25 cellular contexts compared by ENCODE assay signal in genomic region chr15:28884151-28884940, GRCh38. TPM values are rescaled to one million over a fixed set of nuclear protein-coding genes. Genes with fewer than 3 reads are reported as not detected.
A peak's percentile ranks its signal among the peaks of the same experiment; 100 is the strongest.
DNase-seq lines count a peak whose midpoint lies in the region; ATAC-seq, FAIRE-seq and TF ChIP-seq lines count a peak whose summit lies in the region.
"Had no signal": no experiment of that assay in that cellular context is flagged by ENCODE, and none has a peak within 500 bp of the region (broad histone marks: within the 10 kb centered on the region; RNA-seq: fewer than 3 reads in every experiment).

No MANE protein-coding gene starts in this region.

- H3K27me3 Mint-ChIP-seq in activated naive CD4-positive, alpha-beta T cell treated with anti-CD3 and anti-CD28 coated beads for 36 hours (ENCODE audit: low read depth), result no peaks in the 10 kb centered on the region
- H3K27me3 Mint-ChIP-seq in activated T-helper 17 cell treated with anti-CD3 and anti-CD28 coated beads, Interleukin-2, amount 50 U/mL, for 72 hours, result peaks cover 3% of the 10 kb centered on the region

- CTCF ChIA-PET in activated naive CD4-positive, alpha-beta T cell treated with anti-CD3 and anti-CD28 coated beads for 36 hours (lab: Charles Lee), result interaction anchor here (1.2 to 2.2 kb wide), 2 partner anchors 90 to 205 kb away, joined by 4 to 8 read pairs; no protein-coding TSS in a partner anchor

- H3K36me3 Mint-ChIP-seq in activated naive CD4-positive, alpha-beta T cell treated with anti-CD3 and anti-CD28 coated beads for 36 hours (ENCODE audit: low read depth), result no peaks in the 10 kb centered on the region
- H3K36me3 Mint-ChIP-seq in activated T-helper 17 cell treated with anti-CD3 and anti-CD28 coated beads, Interleukin-2, amount 50 U/mL, for 72 hours (ENCODE audit: low read depth), result no peaks in the 10 kb centered on the region
- no peaks in the 10 kb centered on the region for H3K36me3 Mint-ChIP-seq in stimulated activated effector memory CD8-positive, alpha-beta T cell treated with anti-CD3 and anti-CD28 coated beads, Interleukin-12 subunit alpha, Interleukin-12 subunit beta, amount 100 ng/mL, for 72 hours

- peaks cover 22% of the 10 kb centered on the region for H3K4me1 Mint-ChIP-seq in activated naive CD4-positive, alpha-beta T cell treated with anti-CD3 and anti-CD28 coated beads for 36 hours (ENCODE audit: low read depth)
- peaks cover 7% of the 10 kb centered on the region for H3K4me1 Mint-ChIP-seq in activated T-helper 17 cell treated with anti-CD3 and anti-CD28 coated beads, Interleukin-2, amount 50 U/mL, for 72 hours
- H3K4me1 Mint-ChIP-seq in stimulated activated effector memory CD8-positive, alpha-beta T cell treated with anti-CD3 and anti-CD28 coated beads, Interleukin-12 subunit alpha, Interleukin-12 subunit beta, amount 100 ng/mL, for 72 hours, result no peaks in the 10 kb centered on the region

- DNase-seq in activated naive CD4-positive, alpha-beta T cell treated with anti-CD3 and anti-CD28 coated beads for 36 hours, result no peak
- no peak for DNase-seq in activated naive CD4-positive, alpha-beta T cell treated with Interleukin-2 at 50 U/mL for 16 hours
- DNase-seq in kidney (peak; percentile 19), posterior vena cava (ENCODE audit: low spot score) (no peak)
- DNase-seq in stimulated activated effector memory CD8-positive, alpha-beta T cell treated with anti-CD3 and anti-CD28 coated beads, Interleukin-12 subunit alpha, Interleukin-12 subunit beta, amount 100 ng/mL, for 72 hours (ENCODE audit: low spot score in 2 of 2), result no peak
- DNase-seq: activated naive CD4-positive, alpha-beta T cell treated with anti-CD3 and anti-CD28 coated beads, Interleukin-2, amount 50 U/mL, for 16 hours; cortex of kidney; DND-41; islet precursor cell; mammary epithelial cell; MM.1S; NCI-H187 treated with DMSO at 0.1 percent for 48 hours; NCI-H446 treated with DMSO at 0.1 percent for 48 hours; NK-92 treated with Interleukin-12 subunit alpha and Interleukin-12 subunit beta, amount 100 ng/mL, for 24 hours; spleen; T-helper 9 cell had no signal

- no peak for TF ChIP-seq CTCF in kidney (IDR thresholded peaks at IDR 0.05; ENCODE audit: borderline replicate concordance, extremely low read depth, insufficient read depth)

- no peak overlapping the region for H3K27ac Mint-ChIP-seq in activated naive CD4-positive, alpha-beta T cell treated with anti-CD3 and anti-CD28 coated beads for 36 hours
- no peak overlapping the region for H3K27ac Mint-ChIP-seq in activated T-helper 17 cell treated with anti-CD3 and anti-CD28 coated beads, Interleukin-2, amount 50 U/mL, for 72 hours
- H3K27ac Mint-ChIP-seq in stimulated activated effector memory CD8-positive, alpha-beta T cell treated with anti-CD3 and anti-CD28 coated beads, Interleukin-12 subunit alpha, Interleukin-12 subunit beta, amount 100 ng/mL, for 72 hours, result no peak overlapping the region

- intact Hi-C loops in activated naive CD4-positive, alpha-beta T cell treated with anti-CD3 and anti-CD28 coated beads for 36 hours (cut with micrococcal nuclease), result no loop called here
- intact Hi-C loops in kidney (cut with DNase I), result no loop called here
- intact Hi-C loops in posterior vena cava (cut with DNase I), result no loop called here

- H3K9me3 Mint-ChIP-seq in activated naive CD4-positive, alpha-beta T cell treated with anti-CD3 and anti-CD28 coated beads for 36 hours, result no peaks in the 10 kb centered on the region
- no peaks in the 10 kb centered on the region for H3K9me3 Mint-ChIP-seq in activated T-helper 17 cell treated with anti-CD3 and anti-CD28 coated beads, Interleukin-2, amount 50 U/mL, for 72 hours
- no peaks in the 10 kb centered on the region for H3K9me3 Mint-ChIP-seq in stimulated activated effector memory CD8-positive, alpha-beta T cell treated with anti-CD3 and anti-CD28 coated beads, Interleukin-12 subunit alpha, Interleukin-12 subunit beta, amount 100 ng/mL, for 72 hours

- H3K4me3 Mint-ChIP-seq in activated naive CD4-positive, alpha-beta T cell treated with anti-CD3 and anti-CD28 coated beads for 36 hours, result peak overlapping the region; percentile 66
- peak overlapping the region; percentile 50 for H3K4me3 Mint-ChIP-seq in activated T-helper 17 cell treated with anti-CD3 and anti-CD28 coated beads, Interleukin-2, amount 50 U/mL, for 72 hours
- peak overlapping the region; percentile 47 for H3K4me3 Mint-ChIP-seq in stimulated activated effector memory CD8-positive, alpha-beta T cell treated with anti-CD3 and anti-CD28 coated beads, Interleukin-12 subunit alpha, Interleukin-12 subunit beta, amount 100 ng/mL, for 72 hours

- FAIRE-seq in kidney (lab: Jason Lieb, UNC), result no peak
- FAIRE-seq: RCC 7860 had no signal

- no peaks in the 10 kb centered on the region for H3K36me3 ChIP-seq in kidney (ENCODE audit: control insufficient read depth in 1 of 2, insufficient read depth in 2 of 2, low read length in 2 of 2)
- H3K36me3 ChIP-seq: spleen, suprapubic skin had no signal

- no peaks in the 10 kb centered on the region for H3K9me3 ChIP-seq in kidney (ENCODE audit: control insufficient read depth in 1 of 2, low read length in 2 of 2)
- H3K9me3 ChIP-seq: spleen, suprapubic skin had no signal

- no peak overlapping the region for H3K4me3 ChIP-seq in kidney (ENCODE audit: low read length in 2 of 2)
- H3K4me3 ChIP-seq: SK-N-MC had no signal

- no peaks in the 10 kb centered on the region for H3K4me1 ChIP-seq in kidney (ENCODE audit: control insufficient read depth in 1 of 2, insufficient read depth in 1 of 2, low read depth in 1 of 2, low read length in 2 of 2)

- no peak for ATAC-seq in activated T-helper 17 cell treated with anti-CD3 and anti-CD28 coated beads, Interleukin-2, amount 50 U/mL, for 72 hours (replicated peaks)
- no peak for ATAC-seq in stimulated activated effector memory CD8-positive, alpha-beta T cell treated with anti-CD3 and anti-CD28 coated beads, Interleukin-12 subunit alpha, Interleukin-12 subunit beta, amount 100 ng/mL, for 72 hours
- ATAC-seq in GM19395 (IDR thresholded peaks at IDR 0.05; ENCODE audit: unreplicated experiment) (no peak), GM18861 (IDR thresholded peaks at IDR 0.05; ENCODE audit: unreplicated experiment) (no peak)

- no peak overlapping the region for H3K27ac ChIP-seq in kidney (ENCODE audit: low read depth in 2 of 2, low read length in 2 of 2)
- H3K27ac ChIP-seq: hepatocyte, SK-N-MC, suprapubic skin had no signal

- no peak overlapping the region for H3K9ac ChIP-seq in kidney (ENCODE audit: low read length in 2 of 2)

RNA-seq across cellular contexts. Expression of gene APBA2, which starts 1.4 kb away (rescaled TPM):
- 10 to 100 TPM; 16.2 to 18.3 TPM for total RNA-seq in activated naive CD4-positive, alpha-beta T cell treated with anti-CD3 and anti-CD28 coated beads for 36 hours
- 1 to 10 TPM; 2.3 to 3.8 TPM for total RNA-seq in activated T-helper 17 cell treated with anti-CD3 and anti-CD28 coated beads, Interleukin-2, amount 50 U/mL, for 72 hours
- 6.1 TPM for total RNA-seq in kidney
- 1.0 TPM for polyA plus RNA-seq in kidney (ENCODE audit: insufficient read depth, low read depth, low replicate concordance)
- 1 to 10 TPM; 2.7 to 4.0 TPM for total RNA-seq in posterior vena cava

RNA-seq across cellular contexts. Expression of gene GOLGA6L7, which starts 35.9 kb away (rescaled TPM):
- total RNA-seq in activated naive CD4-positive, alpha-beta T cell treated with anti-CD3 and anti-CD28 coated beads for 36 hours, result not detected
- not detected for total RNA-seq in activated T-helper 17 cell treated with anti-CD3 and anti-CD28 coated beads, Interleukin-2, amount 50 U/mL, for 72 hours
- not detected for total RNA-seq in kidney
- polyA plus RNA-seq in kidney (ENCODE audit: insufficient read depth, low read depth, low replicate concordance), result not detected
- total RNA-seq in posterior vena cava, result not detected
- total RNA-seq: fibroblast of villous mesenchyme, hepatocyte, mammary epithelial cell, spleen, suprapubic skin had no signal
- polyA plus RNA-seq: AG04450, hepatocyte, mammary epithelial cell, spleen had no signal
